Comparison of ENCODE assay signal across 8 cellular contexts in the genomic region with DNA sequence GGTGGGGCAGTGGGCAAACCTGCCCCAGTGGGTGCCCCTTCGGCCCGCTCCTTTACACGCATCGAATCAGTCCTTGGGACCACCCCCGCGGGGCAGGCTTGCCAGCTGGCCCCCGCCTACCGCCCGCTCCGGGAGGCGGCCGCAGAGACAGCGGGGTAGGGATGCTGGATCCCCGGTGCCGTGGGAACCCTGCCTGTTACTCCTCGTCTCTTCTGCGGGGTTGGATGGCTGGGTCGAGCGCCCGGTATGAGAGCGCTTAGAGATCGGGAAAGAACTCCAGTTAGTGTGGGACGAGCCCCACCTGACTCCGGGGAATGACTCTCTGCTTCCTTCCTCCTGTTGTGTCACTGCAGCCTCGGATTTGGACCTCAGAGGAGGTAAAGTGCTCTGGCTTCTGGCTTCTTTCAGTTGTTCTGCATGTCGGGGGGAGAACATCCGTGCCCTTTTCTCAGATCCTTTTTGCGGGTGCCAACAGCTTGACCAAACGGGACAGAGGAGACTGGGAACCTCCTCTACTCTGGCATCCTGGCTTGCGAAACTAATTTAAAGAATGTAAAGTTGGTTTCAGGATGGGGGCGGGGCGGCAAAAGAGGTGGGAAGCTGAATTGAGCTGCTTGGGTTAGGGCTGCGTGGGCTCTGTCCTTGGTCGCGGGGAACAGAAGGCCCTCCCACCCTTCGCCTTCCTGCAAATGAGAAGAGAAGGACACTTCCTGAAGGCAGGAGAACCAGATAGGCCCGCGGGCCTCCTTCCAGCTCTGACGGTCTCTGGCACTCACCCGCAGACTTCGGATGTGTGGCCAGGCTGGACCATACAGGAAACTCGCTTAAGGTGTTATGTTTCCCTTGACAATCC. TPM values are rescaled to one million over a fixed set of nuclear protein-coding genes. Genes with fewer than 3 reads are reported as not detected.
DNase-seq lines count a peak whose midpoint lies in the region; ATAC-seq and TF ChIP-seq lines count a peak whose summit lies in the region.

No MANE protein-coding gene starts in this region.

- H3K4me1 ChIP-seq in Peyer's patch (peaks cover 0 to 17% (median 6%) of the 10 kb centered on the region in 4 donors), lower lobe of right lung (peaks cover 28% of the 10 kb centered on the region), testis (no peaks in the 10 kb centered on the region)
- H3K4me1 ChIP-seq in effector memory CD4-positive, alpha-beta T cell (ENCODE audit: control insufficient read depth, insufficient read depth, low read length, poor library complexity, severe bottlenecking) = peaks cover 15% of the 10 kb centered on the region

- no peaks in the 10 kb centered on the region for H3K27me3 Mint-ChIP-seq in Calu3 (ENCODE audit: unreplicated experiment)

- H3K4me3 ChIP-seq in Peyer's patch (peak overlapping the region; percentile 34 to 61 (median 53)), lower lobe of right lung (peak overlapping the region; percentile 71), testis (peak overlapping the region; percentile 65 to 76)
- H3K4me3 ChIP-seq in effector memory CD4-positive, alpha-beta T cell (ENCODE audit: insufficient read depth, low read depth, low read length, poor library complexity, severe bottlenecking) = peak overlapping the region; percentile 23

- no peaks in the 10 kb centered on the region for H3K27me3 ChIP-seq in Peyer's patch
- H3K27me3 ChIP-seq in effector memory CD4-positive, alpha-beta T cell (replicated peaks; ENCODE audit: control insufficient read depth, insufficient read depth, low read length, poor library complexity, severe bottlenecking) = peaks cover 12% of the 10 kb centered on the region
- H3K27me3 ChIP-seq in lower lobe of right lung (ENCODE audit: low read depth) = peaks cover 11% of the 10 kb centered on the region
- no peaks in the 10 kb centered on the region for H3K27me3 ChIP-seq in testis

- peak; percentile 17 for DNase-seq in Calu3
- peak in 2 of 3 donors; percentile 19 to 51 for DNase-seq in Peyer's patch
- DNase-seq in effector memory CD4-positive, alpha-beta T cell = no peak
- peak; percentile 60 for DNase-seq in lower lobe of right lung
- DNase-seq in testis = peak; percentile 74
- no peak for DNase-seq in NCI-H2196 treated with DMSO at 0.1 percent for 48 hours (lab: John Stamatoyannopoulos, UW; ENCODE audit: unreplicated experiment)

- peak overlapping the region; percentile 49 to 67 (median 64) for H3K27ac ChIP-seq in Peyer's patch
- H3K27ac ChIP-seq in effector memory CD4-positive, alpha-beta T cell (ENCODE audit: insufficient read depth, low read length, poor library complexity, severe bottlenecking) = no peak overlapping the region
- peak overlapping the region; percentile 78 for H3K27ac ChIP-seq in lower lobe of right lung
- H3K27ac ChIP-seq in testis = peak overlapping the region; percentile 75 to 89

- ATAC-seq in lower lobe of right lung (peak; percentile 68 to 73), HG02884 (IDR thresholded peaks at IDR 0.05; ENCODE audit: unreplicated experiment) (no peak), GM18520 (IDR thresholded peaks at IDR 0.05; ENCODE audit: unreplicated experiment) (no peak)

- peaks cover 7% of the 10 kb centered on the region for H3K4me1 Mint-ChIP-seq in Calu3 (ENCODE audit: low read depth, unreplicated experiment)

- no TSS peak for BruUV-seq in Calu3 (replicated peaks; lab: Mats Ljungman, UMichigan)

- peaks cover 6% of the 10 kb centered on the region for H3K36me3 Mint-ChIP-seq in Calu3 (ENCODE audit: insufficient read depth, unreplicated experiment)

- intact Hi-C loops in Calu3 (cut with micrococcal nuclease; ENCODE audit: unreplicated experiment) = no loop called here
- intact Hi-C loops in lower lobe of right lung (cut with DNase I) = no loop called here
- intact Hi-C loops in testis (cut with DNase I; ENCODE audit: low total_unique reads) = no loop called here

- peak overlapping the region; percentile 75 for H3K4me3 Mint-ChIP-seq in Calu3 (ENCODE audit: low read depth, unreplicated experiment)

- H3K27ac Mint-ChIP-seq in Calu3 (ENCODE audit: unreplicated experiment) = peak overlapping the region; percentile 66

- no peak for TF ChIP-seq CTCF in Calu3 (IDR thresholded peaks at IDR 0.05; ENCODE audit: unreplicated experiment)
- no peak for TF ChIP-seq CTCF in Peyer's patch (IDR thresholded peaks at IDR 0.05)
- TF ChIP-seq CTCF in lower lobe of right lung (IDR thresholded peaks at IDR 0.05) = no peak
- TF ChIP-seq CTCF in testis (IDR thresholded peaks at IDR 0.05) = no peak

- H3K9me3 ChIP-seq in Peyer's patch (no peaks in the 10 kb centered on the region), lower lobe of right lung (no peaks in the 10 kb centered on the region), testis (no peaks in the 10 kb centered on the region)
- H3K9me3 ChIP-seq in effector memory CD4-positive, alpha-beta T cell (ENCODE audit: control insufficient read depth, low read length) = no peaks in the 10 kb centered on the region

- H3K36me3 ChIP-seq in Peyer's patch = no peaks in the 10 kb centered on the region
- no peaks in the 10 kb centered on the region for H3K36me3 ChIP-seq in effector memory CD4-positive, alpha-beta T cell (ENCODE audit: control insufficient read depth, insufficient read depth, low read length)
- peaks cover 4% of the 10 kb centered on the region for H3K36me3 ChIP-seq in lower lobe of right lung
- no peaks in the 10 kb centered on the region for H3K36me3 ChIP-seq in testis (ENCODE audit: low read depth, missing control alignments)

- no peaks in the 10 kb centered on the region for H3K9me3 Mint-ChIP-seq in Calu3 (ENCODE audit: low read depth, unreplicated experiment)

- no peak for TF ChIP-seq POLR2A in Peyer's patch (IDR thresholded peaks at IDR 0.05)
- no peak for TF ChIP-seq POLR2A in testis (IDR thresholded peaks at IDR 0.05)

- CTCF ChIA-PET in Calu3 (lab: Charles Lee) = interaction anchor here (0.5 to 0.6 kb wide), 2 partner anchors 65 to 66 kb away, joined by 3 read pairs; no protein-coding TSS in a partner anchor

- 2 to 4% methylated on average over 19 to 36 of the region's 42 CpGs for WGBS in testis, 2 donors

RNA-seq across cellular contexts. Expression of gene LAYN, which starts 0.9 kb away (rescaled TPM):
- total RNA-seq in Calu3 (2022) (0.32 and 0.47 TPM in 2 replicates), Peyer's patch (10 to 100 TPM in 1 of 4 donors, 1 to 10 TPM in 3; 2.1 to 18.2 (median 4.2) TPM), lower lobe of right lung (15.0 TPM), testis (1 to 10 TPM; 7.0 to 9.5 TPM)
- 8.7 TPM for polyA plus RNA-seq in testis (ENCODE audit: insufficient read depth, low read depth, low replicate concordance)

RNA-seq across cellular contexts. Expression of gene HOATZ, which starts 26.9 kb away (rescaled TPM):
- total RNA-seq in Calu3 (2022) = not detected in 2 replicates
- total RNA-seq in Peyer's patch = not detected
- total RNA-seq in lower lobe of right lung = 15.0 TPM
- 10 to 100 TPM; 10.8 to 23.7 TPM for total RNA-seq in testis
- polyA plus RNA-seq in testis (ENCODE audit: insufficient read depth, low read depth, low replicate concordance) = 50.1 TPM

RNA-seq across cellular contexts. Expression of gene BTG4, which starts 29.2 kb away (rescaled TPM):
- not detected in 2 replicates for total RNA-seq in Calu3 (2022)
- not detected for total RNA-seq in Peyer's patch
- total RNA-seq in lower lobe of right lung = 0.38 TPM
- 10 to 100 TPM in 1 of 2 donors, 1 to 10 TPM in 1; 8.7 to 26.6 TPM for total RNA-seq in testis
- 36.8 TPM for polyA plus RNA-seq in testis (ENCODE audit: insufficient read depth, low read depth, low replicate concordance)

Comparison
In these comparisons a context has a peak if more than half of its experiments do, and no peak if none do; other contexts are left out.
1. DNase-seq: peak in Calu3 (single experiment), Peyer's patch (2 of 3), lower lobe of right lung (single experiment) and testis (single experiment); none in effector memory CD4-positive, alpha-beta T cell (0 of 3) and NCI-H2196 treated with DMSO at 0.1 percent for 48 hours (single experiment).
2. ATAC-seq: peak in lower lobe of right lung (2 of 2); none in HG02884 (single experiment) and GM18520 (single experiment).
3. RNA of gene HOATZ, which starts 26.9 kb away (total RNA-seq): 10.8 to 23.7 TPM in testis and 15.0 TPM in lower lobe of right lung (single experiment); not detected in Calu3 and not detected in Peyer's patch; every median in the first group is over 10 times any median in the second.
4. Peak in every context shown above with its lines, with median percentiles within 50 percentile points of each other: H3K4me3 ChIP-seq.